2 cellular contexts compared by ENCODE assay signal in genomic region chr9:6007770-6008168, GRCh38.
A peak's percentile ranks its signal among the peaks of the same experiment; 100 is the strongest.
TF ChIP-seq lines count a peak whose summit lies in the region.

No MANE protein-coding gene starts in this region.

TF ChIP-seq in HCT116, 20 proteins besides CTCF, POLR2A, EP300 and RAD21 (continued from another document):
- TF ChIP-seq MAX (IDR thresholded peaks at IDR 0.05) (no peak), POLR2AphosphoS5 (IDR thresholded peaks at IDR 0.05; ENCODE audit: low read depth, low read length) (peak; percentile 30; the same call in 1 of the 2 replicates)

TF ChIP-seq in K562, 482 proteins besides CTCF, POLR2A, EP300 and RAD21:
- TF ChIP-seq ZBTB9 (CRISPR knock-in tag; IDR thresholded peaks at IDR 0.05), result 0 out of 2 replicates have a peak, but pooled peaks have one; percentile 20
- TF ChIP-seq MYC (IDR thresholded peaks at IDR 0.05; ENCODE audit: low read depth, low read length), result no peak
- no peak for TF ChIP-seq MYC (CRISPR knock-in tag; IDR thresholded peaks at IDR 0.05; ENCODE audit: borderline replicate concordance, low read depth)
- TF ChIP-seq CXXC5 (CRISPR knock-in tag; IDR thresholded peaks at IDR 0.05), result peak; percentile 6; the same call in 1 of the 2 replicates
- peak in 1 of 2 experiments; percentile 51; a peak in 3 of 4 replicates for TF ChIP-seq MAZ (CRISPR knock-in tag; conservative IDR thresholded peaks at IDR 0.05 in 1 of 2, IDR thresholded peaks at IDR 0.05 in 1 of 2)
- peak; percentile 44 for TF ChIP-seq RBBP5 (IDR thresholded peaks at IDR 0.05; ENCODE audit: borderline replicate concordance, insufficient read depth, low read length, poor library complexity, severe bottlenecking)
- TF ChIP-seq SIN3A (IDR thresholded peaks at IDR 0.05; ENCODE audit: borderline replicate concordance in 2 of 2, control insufficient read depth in 1 of 2, low read depth in 2 of 2, low read length in 2 of 2), result peak in 1 of 2 experiments; percentile 7; a peak in 1 of 4 replicates
- no peak for TF ChIP-seq ZBTB17 (CRISPR knock-in tag; IDR thresholded peaks at IDR 0.05)
- TF ChIP-seq BRD4 (IDR thresholded peaks at IDR 0.05), result 0 out of 2 replicates have a peak, but pooled peaks have one; percentile 14
- peak; percentile 42 for TF ChIP-seq CCNT2 (IDR thresholded peaks at IDR 0.05; ENCODE audit: borderline replicate concordance, extremely low read depth, insufficient read length, low read depth, low read length)
- 0 out of 2 replicates have a peak, but pooled peaks have one; percentile 4 for TF ChIP-seq CTBP1 (IDR thresholded peaks at IDR 0.05; ENCODE audit: borderline replicate concordance)
- no peak for TF ChIP-seq HSF4 (CRISPR knock-in tag; IDR thresholded peaks at IDR 0.05; ENCODE audit: borderline replicate concordance)
- peak; percentile 57 for TF ChIP-seq RBFOX2 (IDR thresholded peaks at IDR 0.05; ENCODE audit: low read depth, low read length)
- TF ChIP-seq U2AF1 (optimal IDR thresholded peaks at IDR 0.05; ENCODE audit: low read depth, low read length), result no peak
- TF ChIP-seq ZBTB7A (IDR thresholded peaks at IDR 0.05; ENCODE audit: borderline replicate concordance, control insufficient read depth, low read depth, low read length), result peak; percentile 80; the same call in 1 of the 2 replicates
- 0 out of 4 replicates have a peak, but pooled peaks of 1 of the 2 experiments have one; percentile 3 for TF ChIP-seq RCOR1 (IDR thresholded peaks at IDR 0.05; ENCODE audit: borderline replicate concordance in 1 of 2, low read depth in 2 of 2, low read length in 2 of 2)
- no peak for TF ChIP-seq KLF1 (tag; IDR thresholded peaks at IDR 0.05)
- no peak for TF ChIP-seq ZNF512 (tag; IDR thresholded peaks at IDR 0.05)
- peak; percentile 32; the same call in 1 of the 2 replicates for TF ChIP-seq PHF8 (IDR thresholded peaks at IDR 0.05; ENCODE audit: borderline replicate concordance, low read length)
- TF ChIP-seq CHD4 (IDR thresholded peaks at IDR 0.05; ENCODE audit: insufficient read depth, insufficient replicate concordance, low read depth, low read length, poor library complexity, severe bottlenecking), result no peak
- TF ChIP-seq POLR2G (IDR thresholded peaks at IDR 0.05; ENCODE audit: low read depth, low read length), result peak; percentile 72
